In the genomic region with DNA sequence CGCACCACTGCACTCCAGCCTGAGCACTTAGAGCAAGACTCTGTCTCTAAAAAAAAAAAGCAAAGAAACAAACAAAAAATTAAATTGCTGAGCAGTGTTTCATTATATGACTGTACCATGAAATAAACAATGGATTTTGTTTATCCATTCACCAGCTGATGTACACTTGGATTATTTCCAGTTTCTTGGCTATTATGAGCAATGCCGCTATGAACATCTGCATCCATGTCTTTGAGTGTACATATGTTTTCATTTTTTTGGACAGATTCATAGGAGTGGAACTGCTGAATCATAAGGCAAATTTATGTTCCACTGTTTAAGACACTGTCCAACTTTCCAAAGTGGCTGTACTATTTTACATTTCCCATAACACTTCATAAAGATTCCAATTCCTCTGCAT, we compare ENCODE assay signal across 17 cellular contexts. TPM values are rescaled to one million over a fixed set of nuclear protein-coding genes. Genes with fewer than 3 reads are reported as not detected.
DNase-seq lines count a peak whose midpoint lies in the region; ATAC-seq and TF ChIP-seq lines count a peak whose summit lies in the region.
"Had no signal": no experiment of that assay in that cellular context is flagged by ENCODE, and none has a peak within 500 bp of the region (broad histone marks: within the 10 kb centered on the region; RNA-seq: fewer than 3 reads in every experiment).

No MANE protein-coding gene starts in this region.

- in situ Hi-C loops in IMR-90 (cut with MboI; ENCODE audit: low sequenced_read_pairs): no loop called here

- H3K4me3 Mint-ChIP-seq in type B pancreatic cell: no peak overlapping the region
- H3K4me3 Mint-ChIP-seq: activated CD8-positive, alpha-beta memory T cell treated with anti-CD3 and anti-CD28 coated beads, Interleukin-2, amount 10 ng/mL, durations not matched to agents 7 days and 5 days; activated naive CD4-positive, alpha-beta T cell treated with anti-CD3 and anti-CD28 coated beads for 36 hours; CD4-positive, CD25-positive, alpha-beta regulatory T cell had no signal

- peak overlapping the region; percentile 90; the same call in 1 of the 2 replicates for H2AK5ac ChIP-seq in IMR-90 (ENCODE audit: low read depth, low read length)

- CTCF ChIA-PET in IMR-90 (lab: Yijun Ruan, JAX): interaction anchor here (0.6 kb wide), 1 partner anchor 18 kb away, joined by 4 read pairs; no protein-coding TSS in a partner anchor

- intact Hi-C loops in IMR-90 (cut with micrococcal nuclease): no loop called here

- dilution Hi-C loops in IMR-90 (cut with HindIII; ENCODE audit: low sequenced_read_pairs, unreplicated experiment): no loop called here

- POLR2A ChIA-PET in IMR-90 (lab: Charles Lee; ENCODE audit: unreplicated experiment): interaction anchor here (0.6 kb wide), 1 partner anchor 9 kb away, joined by 3 read pairs; no protein-coding TSS in a partner anchor

- no peaks in the 10 kb centered on the region for H3K36me3 ChIP-seq in IMR-90 (ENCODE audit: control insufficient read depth, insufficient read depth, low read length)
- no peaks in the 10 kb centered on the region for H3K36me3 ChIP-seq in adipocyte (ENCODE audit: control insufficient read depth, insufficient read depth, low read length, severe bottlenecking)
- H3K36me3 ChIP-seq: left ventricle myocardium inferior had no signal

- no TSS peak for BruUV-seq in IMR-90 (replicated peaks; lab: Mats Ljungman, UMichigan)

- peaks cover 3% of the 10 kb centered on the region; the same call in 1 of the 2 replicates for H3K9me1 ChIP-seq in IMR-90 (ENCODE audit: insufficient read depth, low read length)

- no peaks in the 10 kb centered on the region for H3K4me1 Mint-ChIP-seq in type B pancreatic cell (ENCODE audit: unreplicated experiment)

- no peak overlapping the region for H3K14ac ChIP-seq in IMR-90 (replicated peaks; ENCODE audit: low read depth, low read length)

- H2BK120ac ChIP-seq in IMR-90 (ENCODE audit: low read depth, low read length): no peak overlapping the region

- WGBS in IMR-90 (ENCODE audit: extremely low coverage in 2 of 2, insufficient read length in 1 of 2), 2 experiments: no CpG with 5 or more reads among the region's 2 CpGs

- no peaks in the 10 kb centered on the region for H3K9me3 Mint-ChIP-seq in type B pancreatic cell

- peaks cover 0 to 3% of the 10 kb centered on the region in 2 experiments; a peak in 1 of 4 replicates for H3K79me1 ChIP-seq in IMR-90 (ENCODE audit: low read depth in 1 of 2, low read length in 2 of 2)

- H4K91ac ChIP-seq in IMR-90 (ENCODE audit: insufficient read depth, low read depth, low read length): no peak overlapping the region

- H3K27me3 ChIP-seq in IMR-90 (ENCODE audit: control insufficient read depth, insufficient read depth, low read length) (peaks cover 4% of the 10 kb centered on the region; the same call in 1 of the 2 replicates), adipocyte (replicated peaks; ENCODE audit: control insufficient read depth, insufficient read depth, low read length) (peaks cover 5% of the 10 kb centered on the region)

- no peak overlapping the region for H2AK9ac ChIP-seq in IMR-90 (replicated peaks; ENCODE audit: low read depth, low read length, poor library complexity)

- no peak overlapping the region for H3K27ac Mint-ChIP-seq in type B pancreatic cell
- H3K27ac Mint-ChIP-seq: activated CD8-positive, alpha-beta memory T cell treated with anti-CD3 and anti-CD28 coated beads, Interleukin-2, amount 10 ng/mL, durations not matched to agents 7 days and 5 days; activated naive CD4-positive, alpha-beta T cell treated with anti-CD3 and anti-CD28 coated beads for 36 hours; progenitor cell of endocrine pancreas had no signal

- no peak overlapping the region for H3K56ac ChIP-seq in IMR-90 (ENCODE audit: extremely low read depth, insufficient read depth, low read length)

- DNase-seq in AG10803 (ENCODE audit: low read depth): peak; percentile 94
- DNase-seq in IMR-90: peak; percentile 98
- DNase-seq in adipocyte (ENCODE audit: low read depth): peak; percentile 81
- peak; percentile 92 for DNase-seq in fibroblast of villous mesenchyme (ENCODE audit: low read depth)
- DNase-seq in type B pancreatic cell (ENCODE audit: extremely low spot score, unreplicated experiment): no peak
- no peak for DNase-seq in T1000 (lab: John Stamatoyannopoulos, UW)
- DNase-seq in hypothalamus (lab: John Stamatoyannopoulos, UW): no peak
- DNase-seq: activated CD8-positive, alpha-beta memory T cell treated with anti-CD3 and anti-CD28 coated beads, Interleukin-2, amount 10 ng/mL, durations not matched to agents 7 days and 5 days; activated naive CD4-positive, alpha-beta T cell treated with anti-CD3 and anti-CD28 coated beads for 36 hours; CD4-positive, CD25-positive, alpha-beta regulatory T cell; left ventricle myocardium inferior; MM.1S; NCI-H2227 treated with DMSO at 0.1 percent for 48 hours; OCI-M1; SW 1271 had no signal

- no peaks in the 10 kb centered on the region for H3K9me3 ChIP-seq in IMR-90 (ENCODE audit: control insufficient read depth, insufficient read depth, low read length)
- H3K9me3 ChIP-seq in adipocyte (ENCODE audit: control insufficient read depth, low read length): no peaks in the 10 kb centered on the region
- H3K9me3 ChIP-seq: left ventricle myocardium inferior had no signal

- TF ChIP-seq POLR2A in IMR-90 (IDR thresholded peaks at IDR 0.05; ENCODE audit: low read depth, low read length): no peak

- peak overlapping the region in 1 of 2 experiments; percentile 31; a peak in 2 of 4 replicates for H4K8ac ChIP-seq in IMR-90 (ENCODE audit: low read depth in 2 of 2, low read length in 2 of 2)

- TF ChIP-seq CTCF in AG10803 (conservative IDR thresholded peaks at IDR 0.05; ENCODE audit: low read length) (no peak), IMR-90 (conservative IDR thresholded peaks at IDR 0.05; ENCODE audit: low read depth, low read length) (no peak), fibroblast of villous mesenchyme (IDR thresholded peaks at IDR 0.05; ENCODE audit: insufficient read depth, low read depth, low read length) (no peak), type B pancreatic cell (conservative IDR thresholded peaks at IDR 0.05) (no peak)

- H2BK15ac ChIP-seq in IMR-90 (ENCODE audit: low read depth, low read length): no peak overlapping the region

- H3K9ac ChIP-seq in IMR-90 (ENCODE audit: low read depth, low read length) (no peak overlapping the region), adipocyte (ENCODE audit: low read length) (no peak overlapping the region)

- peak overlapping the region; percentile 49; the same call in 1 of the 2 replicates for H3K27ac ChIP-seq in IMR-90 (ENCODE audit: insufficient read depth, low read length)
- H3K27ac ChIP-seq: left ventricle myocardium inferior had no signal

- H4K20me1 ChIP-seq in IMR-90 (ENCODE audit: insufficient read depth, low read length): 0 out of 2 replicates have a peak, but pooled peaks cover 3% of the 10 kb centered on the region

- H3K4me3 ChIP-seq in AG10803 (ENCODE audit: low read length): no peak overlapping the region
- no peak overlapping the region for H3K4me3 ChIP-seq in IMR-90 (ENCODE audit: insufficient read depth, low read depth, low read length)
- no peak overlapping the region for H3K4me3 ChIP-seq in adipocyte (ENCODE audit: low read length)
- no peak overlapping the region for H3K4me3 ChIP-seq in fibroblast of villous mesenchyme (ENCODE audit: low read depth, low read length)
- H3K4me3 ChIP-seq: left ventricle myocardium inferior had no signal

- no peak overlapping the region for H2AFZ ChIP-seq in IMR-90 (replicated peaks; ENCODE audit: low read length, poor library complexity)

- H3K23ac ChIP-seq in IMR-90 (ENCODE audit: low read depth, low read length): no peak overlapping the region

- peak overlapping the region; percentile 14; the same call in 1 of the 2 replicates for H3K4me2 ChIP-seq in IMR-90 (ENCODE audit: low read depth, low read length)

- peak; percentile 91 for ATAC-seq in IMR-90 (ENCODE audit: low read depth)
- ATAC-seq in HG02642 (IDR thresholded peaks at IDR 0.05; ENCODE audit: poor library complexity, unreplicated experiment): no peak
- ATAC-seq: activated CD8-positive, alpha-beta memory T cell treated with anti-CD3 and anti-CD28 coated beads, Interleukin-2, amount 10 ng/mL, durations not matched to agents 7 days and 5 days had no signal

- peak overlapping the region; percentile 88 for H2BK5ac ChIP-seq in IMR-90 (ENCODE audit: low read depth, low read length, poor library complexity, severe bottlenecking)

- peaks cover 3% of the 10 kb centered on the region for H3K4me1 ChIP-seq in IMR-90 (ENCODE audit: control insufficient read depth, insufficient read depth, low read length)
- H3K4me1 ChIP-seq in adipocyte (ENCODE audit: control insufficient read depth, insufficient read depth, low read length): no peaks in the 10 kb centered on the region
- H3K4me1 ChIP-seq: left ventricle myocardium inferior had no signal

- H3K36me3 Mint-ChIP-seq in type B pancreatic cell: peaks cover 3% of the 10 kb centered on the region

- no peak overlapping the region for H4K5ac ChIP-seq in IMR-90 (ENCODE audit: low read depth, low read length)

- no peak overlapping the region for H3K18ac ChIP-seq in IMR-90 (ENCODE audit: low read depth, low read length)

- H3K4ac ChIP-seq in IMR-90 (ENCODE audit: low read depth, low read length): peak overlapping the region; percentile 58; the same call in 1 of the 2 replicates

- TF ChIP-seq RAD21 in IMR-90 (IDR thresholded peaks at IDR 0.05; ENCODE audit: low read length): no peak

- peaks cover 3% of the 10 kb centered on the region for H3K27me3 Mint-ChIP-seq in type B pancreatic cell
- H3K27me3 Mint-ChIP-seq: activated CD8-positive, alpha-beta memory T cell treated with anti-CD3 and anti-CD28 coated beads, Interleukin-2, amount 10 ng/mL, durations not matched to agents 7 days and 5 days; progenitor cell of endocrine pancreas had no signal

- H2BK20ac ChIP-seq in IMR-90 (ENCODE audit: low read depth, low read length): no peak overlapping the region

TF ChIP-seq in IMR-90, 13 proteins besides CTCF, POLR2A, EP300 and RAD21 (continues in another document):
- peak; percentile 82 for TF ChIP-seq FOS (IDR thresholded peaks at IDR 0.05; ENCODE audit: low read depth, low read length)

RNA-seq across cellular contexts. Expression of a gene that starts 8.0 kb away (rescaled TPM):
- 0.54 and 0.83 TPM in 2 replicates for total RNA-seq in IMR-90 (2012; rRNA removed)
- polyA plus RNA-seq in IMR-90 (2012; rRNA removed): 1.1 and 1.3 TPM in 2 replicates
- 0.56 and 0.93 TPM in 2 replicates for polyA plus RNA-seq in IMR-90 (2012; cell fraction: cytosol; rRNA removed)
- polyA plus RNA-seq in IMR-90 (2012; cell fraction: nucleus; rRNA removed; ENCODE audit: low replicate concordance): 0.74 and 1.1 TPM in 2 replicates
- total RNA-seq in fibroblast of villous mesenchyme: 4.7 and 10.0 TPM in 2 replicates
- 5.4 and 27.0 TPM in 2 replicates for total RNA-seq in type B pancreatic cell (ENCODE audit: low replicate concordance)

RNA-seq across cellular contexts. Expression of a gene that starts 32.8 kb away (rescaled TPM):
- total RNA-seq in IMR-90 (2012; rRNA removed): 0.90 and 1.4 TPM in 2 replicates
- polyA plus RNA-seq in IMR-90 (2012; rRNA removed): 12.1 and 19.9 TPM in 2 replicates
- polyA plus RNA-seq in IMR-90 (2012; cell fraction: cytosol; rRNA removed): 11.6 and 33.1 TPM in 2 replicates
- 14.2 and 21.7 TPM in 2 replicates for polyA plus RNA-seq in IMR-90 (2012; cell fraction: nucleus; rRNA removed; ENCODE audit: low replicate concordance)
- total RNA-seq in fibroblast of villous mesenchyme: 5.5 and 5.6 TPM in 2 replicates
- 46.9 and 53.1 TPM in 2 replicates for total RNA-seq in type B pancreatic cell (ENCODE audit: low replicate concordance)

Comparison
In these comparisons a context has a peak if more than half of its experiments do, and no peak if none do; other contexts are left out.
1. DNase-seq: peak in AG10803 (single experiment), IMR-90 (single experiment), adipocyte (single experiment) and fibroblast of villous mesenchyme (single experiment); none in type B pancreatic cell (single experiment), T1000 (single experiment) and hypothalamus (0 of 51).